Comparison of ENCODE assay signal across 12 cellular contexts in the genomic region with DNA sequence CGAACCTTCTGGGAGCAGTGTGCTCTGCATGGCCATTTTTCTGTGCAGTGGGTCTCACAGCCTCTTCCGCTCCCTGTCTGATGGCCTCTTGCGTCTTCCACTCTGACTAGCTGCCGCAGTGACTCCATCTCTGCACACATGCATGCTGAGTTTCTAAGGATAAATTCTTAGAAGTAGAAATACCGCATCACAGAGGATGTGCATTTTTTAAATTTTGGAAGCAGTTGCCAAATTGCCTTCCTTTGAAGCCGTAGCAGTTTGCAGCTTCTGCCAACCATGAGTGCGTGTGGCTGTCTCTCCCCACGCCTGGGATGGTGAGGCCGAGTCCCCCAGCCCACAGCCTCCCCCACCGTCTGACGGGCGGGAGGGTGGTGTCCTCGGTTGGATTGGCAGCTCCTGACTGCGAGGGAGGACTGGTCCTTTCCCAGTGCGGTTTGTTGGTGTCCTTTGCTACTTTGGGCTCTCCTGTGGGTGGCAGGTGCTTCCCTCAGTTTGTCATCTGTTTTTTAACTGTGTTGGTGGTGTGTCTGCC. TPM values are rescaled to one million over a fixed set of nuclear protein-coding genes. Genes with fewer than 3 reads are reported as not detected.
DNase-seq lines count a peak whose midpoint lies in the region; ATAC-seq and TF ChIP-seq lines count a peak whose summit lies in the region.
"Had no signal": no experiment of that assay in that cellular context is flagged by ENCODE, and none has a peak within 500 bp of the region (broad histone marks: within the 10 kb centered on the region; RNA-seq: fewer than 3 reads in every experiment).

No MANE protein-coding gene starts in this region.

- H3K4me3 ChIP-seq in smooth muscle cell, result no peak overlapping the region
- H3K4me3 ChIP-seq: SJCRH30 had no signal

- ATAC-seq in T-helper 17 cell, result no peak

- no peaks in the 10 kb centered on the region for H3K36me3 ChIP-seq in smooth muscle cell (ENCODE audit: low read depth)
- H3K36me3 ChIP-seq: SJCRH30 had no signal

- no peak overlapping the region for H3K4me3 Mint-ChIP-seq in T-helper 17 cell
- H3K4me3 Mint-ChIP-seq: mesothelial cell of epicardium had no signal

- no peaks in the 10 kb centered on the region for H3F3A ChIP-seq in smooth muscle cell (ENCODE audit: low read depth)

- H3K9ac ChIP-seq in smooth muscle cell (ENCODE audit: low read depth), result no peak overlapping the region
- H3K9ac ChIP-seq: parathyroid adenoma had no signal

- TF ChIP-seq CTCF in smooth muscle cell (IDR thresholded peaks at IDR 0.05; ENCODE audit: borderline replicate concordance, insufficient read depth, poor library complexity, severe bottlenecking), result no peak

- H3K27ac ChIP-seq in substantia nigra (ENCODE audit: low read depth, low read length, poor library complexity, severe bottlenecking) (peak overlapping the region; percentile 51), smooth muscle cell (ENCODE audit: low read depth) (no peak overlapping the region)
- H3K27ac ChIP-seq: parathyroid adenoma, SJCRH30 had no signal

- H3K4me2 ChIP-seq in smooth muscle cell, result no peak overlapping the region

- H3K27me3 Mint-ChIP-seq in T-helper 17 cell, result no peaks in the 10 kb centered on the region

- H3K27ac Mint-ChIP-seq in T-helper 17 cell, result peak overlapping the region; percentile 68
- H3K27ac Mint-ChIP-seq: mesothelial cell of epicardium had no signal

- no peaks in the 10 kb centered on the region for H3K27me3 ChIP-seq in smooth muscle cell (ENCODE audit: low read depth)
- H3K27me3 ChIP-seq: SJCRH30 had no signal

- H2AFZ ChIP-seq in smooth muscle cell (ENCODE audit: low read depth), result no peak overlapping the region
- H2AFZ ChIP-seq: parathyroid adenoma had no signal

- peaks cover 2% of the 10 kb centered on the region for H3K36me3 Mint-ChIP-seq in T-helper 17 cell (ENCODE audit: low read depth)

- no peaks in the 10 kb centered on the region for H3K4me1 ChIP-seq in smooth muscle cell (ENCODE audit: low read depth)
- H3K4me1 ChIP-seq: SJCRH30 had no signal

- peaks cover 30% of the 10 kb centered on the region for H3K4me1 Mint-ChIP-seq in T-helper 17 cell

- DNase-seq in EH (ENCODE audit: low read depth), result peak; percentile 30
- no peak for DNase-seq in T-helper 17 cell
- DNase-seq in fibroblast of peridontal ligament (ENCODE audit: extremely low read depth), result peak; percentile 41
- DNase-seq in substantia nigra (lab: John Stamatoyannopoulos, UW), result no peak
- no peak for DNase-seq in smooth muscle cell (lab: John Stamatoyannopoulos, UW; ENCODE audit: unreplicated experiment)
- no peak for DNase-seq in NCI-H1694 (lab: John Stamatoyannopoulos, UW)
- no peak for DNase-seq in GDM1 (lab: John Stamatoyannopoulos, UW)
- DNase-seq: SJCRH30 had no signal

- 92% methylated on average over 15 of the region's 15 CpGs for WGBS in smooth muscle cell (ENCODE audit: low lambda C conversion rate)

- peaks cover 91% of the 10 kb centered on the region for H3K79me2 ChIP-seq in smooth muscle cell (ENCODE audit: low read depth)

- H4K20me1 ChIP-seq in smooth muscle cell (ENCODE audit: low read depth), result peaks cover 100% of the 10 kb centered on the region

- H3K9me3 ChIP-seq in T-helper 17 cell (ENCODE audit: control insufficient read depth, low read length, poor library complexity, severe bottlenecking) (no peaks in the 10 kb centered on the region), smooth muscle cell (replicated peaks; ENCODE audit: low read depth) (no peaks in the 10 kb centered on the region)
- H3K9me3 ChIP-seq: SJCRH30 had no signal

RNA-seq across cellular contexts. Expression of gene FZR1, which starts 9.8 kb away (rescaled TPM):
- total RNA-seq in T-helper 17 cell, result 10 to 100 TPM; 95.0 to 96.6 TPM
- 16.3 and 33.9 TPM in 2 replicates for total RNA-seq in smooth muscle cell
- 49.7 and 64.8 TPM in 2 replicates for polyA plus RNA-seq in smooth muscle cell

RNA-seq across cellular contexts. Expression of gene DOHH, which starts 15.5 kb away (rescaled TPM):
- total RNA-seq in T-helper 17 cell (1 to 10 TPM; 4.1 to 5.2 TPM), smooth muscle cell (8.1 and 8.7 TPM in 2 replicates)
- polyA plus RNA-seq in smooth muscle cell, result 27.0 and 27.2 TPM in 2 replicates

RNA-seq across cellular contexts. Expression of gene TEKTIP1, which starts 23.0 kb away (rescaled TPM):
- total RNA-seq in T-helper 17 cell, result 1 to 10 TPM; 5.0 to 8.4 TPM
- total RNA-seq in smooth muscle cell, result not detected in 2 replicates
- 0.62 and 1.8 TPM in 2 replicates for polyA plus RNA-seq in smooth muscle cell
- total RNA-seq: SJCRH30 had no signal

RNA-seq across cellular contexts. Expression of gene SMIM44, which starts 32.7 kb away (rescaled TPM):
- total RNA-seq in T-helper 17 cell (not detected), smooth muscle cell (not detected in 2 replicates)
- not detected in 2 replicates for polyA plus RNA-seq in smooth muscle cell
- total RNA-seq: activated CD8-positive, alpha-beta memory T cell treated with anti-CD3 and anti-CD28 coated beads for 36 hours; cardiac septum; mesothelial cell of epicardium; SJCRH30 had no signal

RNA-seq across cellular contexts. Expression of gene SMIM24, which starts 35.6 kb away (rescaled TPM):
- not detected for total RNA-seq in T-helper 17 cell
- total RNA-seq in smooth muscle cell, result 1.1 TPM in 1 of 2 replicates, not detected in the other
- polyA plus RNA-seq in smooth muscle cell, result not detected in 2 replicates
- total RNA-seq: cardiac septum, SJCRH30 had no signal

Comparison
In these comparisons a context has a peak if more than half of its experiments do, and no peak if none do; other contexts are left out.
1. DNase-seq: peak in EH (single experiment) and fibroblast of peridontal ligament (single experiment); none in T-helper 17 cell (0 of 3), substantia nigra (0 of 49), smooth muscle cell (single experiment), NCI-H1694 (single experiment) and GDM1 (single experiment).